ENCODE assay signal across 1 cellular context in the genomic region with DNA sequence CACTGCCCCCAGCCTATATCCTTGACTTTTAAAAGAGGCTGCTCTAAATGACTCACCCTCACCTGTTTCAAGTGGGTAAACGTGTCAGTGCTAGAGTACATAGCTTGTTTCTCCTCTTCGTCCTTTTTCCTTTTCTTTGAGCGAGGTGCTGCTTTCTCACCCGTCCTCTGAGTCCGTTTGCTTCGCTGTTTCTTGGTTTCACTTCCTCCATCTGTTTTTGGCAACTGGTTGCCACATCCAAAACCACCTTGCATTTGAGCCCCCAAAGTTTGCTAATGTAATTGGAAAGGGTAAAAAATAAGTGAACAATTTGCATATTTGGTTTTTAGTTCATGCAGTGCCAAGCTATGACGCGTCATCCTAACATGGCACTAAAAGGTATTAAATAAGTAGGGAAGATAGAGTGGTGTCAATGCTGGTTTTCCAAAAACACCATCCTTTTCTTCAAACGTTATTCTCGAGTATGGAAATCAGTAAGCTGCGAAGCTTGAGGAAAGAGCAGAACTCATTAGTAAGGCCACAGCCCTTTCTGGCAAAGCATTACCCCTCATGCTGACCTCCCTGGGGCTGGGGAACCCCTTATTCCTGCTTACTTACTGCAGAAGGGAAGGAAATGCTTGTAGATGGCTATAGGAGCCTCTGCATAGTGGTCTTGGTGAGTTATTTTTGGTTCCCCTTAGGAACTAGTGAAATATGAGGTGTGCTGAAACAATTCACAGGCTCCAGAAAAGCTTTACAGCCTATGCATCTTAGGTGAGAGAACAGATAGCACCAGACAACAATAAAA.
TF ChIP-seq lines count a peak whose summit lies in the region.

No MANE protein-coding gene starts in this region.

TF ChIP-seq in GM12878, 131 proteins besides CTCF, POLR2A, EP300 and RAD21 (continued from another document and continues in another):
- TF ChIP-seq, protein P1, sequence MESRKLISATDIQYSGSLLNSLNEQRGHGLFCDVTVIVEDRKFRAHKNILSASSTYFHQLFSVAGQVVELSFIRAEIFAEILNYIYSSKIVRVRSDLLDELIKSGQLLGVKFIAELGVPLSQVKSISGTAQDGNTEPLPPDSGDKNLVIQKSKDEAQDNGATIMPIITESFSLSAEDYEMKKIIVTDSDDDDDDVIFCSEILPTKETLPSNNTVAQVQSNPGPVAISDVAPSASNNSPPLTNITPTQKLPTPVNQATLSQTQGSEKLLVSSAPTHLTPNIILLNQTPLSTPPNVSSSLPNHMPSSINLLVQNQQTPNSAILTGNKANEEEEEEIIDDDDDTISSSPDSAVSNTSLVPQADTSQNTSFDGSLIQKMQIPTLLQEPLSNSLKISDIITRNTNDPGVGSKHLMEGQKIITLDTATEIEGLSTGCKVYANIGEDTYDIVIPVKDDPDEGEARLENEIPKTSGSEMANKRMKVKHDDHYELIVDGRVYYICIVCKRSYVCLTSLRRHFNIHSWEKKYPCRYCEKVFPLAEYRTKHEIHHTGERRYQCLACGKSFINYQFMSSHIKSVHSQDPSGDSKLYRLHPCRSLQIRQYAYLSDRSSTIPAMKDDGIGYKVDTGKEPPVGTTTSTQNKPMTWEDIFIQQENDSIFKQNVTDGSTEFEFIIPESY (IDR thresholded peaks at IDR 0.05) = no peak
- no peak for TF ChIP-seq SREBF1 (IDR thresholded peaks at IDR 0.05; ENCODE audit: low read length)
- no peak for TF ChIP-seq RBBP5 (conservative IDR thresholded peaks at IDR 0.05)
- TF ChIP-seq, protein P2, sequence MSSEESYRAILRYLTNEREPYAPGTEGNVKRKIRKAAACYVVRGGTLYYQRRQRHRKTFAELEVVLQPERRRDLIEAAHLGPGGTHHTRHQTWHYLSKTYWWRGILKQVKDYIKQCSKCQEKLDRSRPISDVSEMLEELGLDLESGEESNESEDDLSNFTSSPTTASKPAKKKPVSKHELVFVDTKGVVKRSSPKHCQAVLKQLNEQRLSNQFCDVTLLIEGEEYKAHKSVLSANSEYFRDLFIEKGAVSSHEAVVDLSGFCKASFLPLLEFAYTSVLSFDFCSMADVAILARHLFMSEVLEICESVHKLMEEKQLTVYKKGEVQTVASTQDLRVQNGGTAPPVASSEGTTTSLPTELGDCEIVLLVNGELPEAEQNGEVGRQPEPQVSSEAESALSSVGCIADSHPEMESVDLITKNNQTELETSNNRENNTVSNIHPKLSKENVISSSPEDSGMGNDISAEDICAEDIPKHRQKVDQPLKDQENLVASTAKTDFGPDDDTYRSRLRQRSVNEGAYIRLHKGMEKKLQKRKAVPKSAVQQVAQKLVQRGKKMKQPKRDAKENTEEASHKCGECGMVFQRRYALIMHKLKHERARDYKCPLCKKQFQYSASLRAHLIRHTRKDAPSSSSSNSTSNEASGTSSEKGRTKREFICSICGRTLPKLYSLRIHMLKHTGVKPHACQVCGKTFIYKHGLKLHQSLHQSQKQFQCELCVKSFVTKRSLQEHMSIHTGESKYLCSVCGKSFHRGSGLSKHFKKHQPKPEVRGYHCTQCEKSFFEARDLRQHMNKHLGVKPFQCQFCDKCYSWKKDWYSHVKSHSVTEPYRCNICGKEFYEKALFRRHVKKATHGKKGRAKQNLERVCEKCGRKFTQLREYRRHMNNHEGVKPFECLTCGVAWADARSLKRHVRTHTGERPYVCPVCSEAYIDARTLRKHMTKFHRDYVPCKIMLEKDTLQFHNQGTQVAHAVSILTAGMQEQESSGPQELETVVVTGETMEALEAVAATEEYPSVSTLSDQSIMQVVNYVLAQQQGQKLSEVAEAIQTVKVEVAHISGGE (CRISPR knock-in tag; IDR thresholded peaks at IDR 0.05) = no peak
- peak; percentile 91 for TF ChIP-seq BCL11A (IDR thresholded peaks at IDR 0.05; ENCODE audit: low read depth, low read length)
- TF ChIP-seq PAX5 (IDR thresholded peaks at IDR 0.05; ENCODE audit: borderline replicate concordance, low read depth, low read length) = peak; percentile 73; the same call in 1 of the 2 replicates
- TF ChIP-seq FOS (IDR thresholded peaks at IDR 0.05; ENCODE audit: borderline replicate concordance, extremely low read depth, insufficient read length) = no peak
- TF ChIP-seq SPI1 (IDR thresholded peaks at IDR 0.05; ENCODE audit: borderline replicate concordance, insufficient read depth, low read depth, low read length) = peak; percentile 98
- peak; percentile 61; the same call in 1 of the 2 replicates for TF ChIP-seq TCF12 (IDR thresholded peaks at IDR 0.05; ENCODE audit: low read depth, low read length)
- TF ChIP-seq, protein P3, sequence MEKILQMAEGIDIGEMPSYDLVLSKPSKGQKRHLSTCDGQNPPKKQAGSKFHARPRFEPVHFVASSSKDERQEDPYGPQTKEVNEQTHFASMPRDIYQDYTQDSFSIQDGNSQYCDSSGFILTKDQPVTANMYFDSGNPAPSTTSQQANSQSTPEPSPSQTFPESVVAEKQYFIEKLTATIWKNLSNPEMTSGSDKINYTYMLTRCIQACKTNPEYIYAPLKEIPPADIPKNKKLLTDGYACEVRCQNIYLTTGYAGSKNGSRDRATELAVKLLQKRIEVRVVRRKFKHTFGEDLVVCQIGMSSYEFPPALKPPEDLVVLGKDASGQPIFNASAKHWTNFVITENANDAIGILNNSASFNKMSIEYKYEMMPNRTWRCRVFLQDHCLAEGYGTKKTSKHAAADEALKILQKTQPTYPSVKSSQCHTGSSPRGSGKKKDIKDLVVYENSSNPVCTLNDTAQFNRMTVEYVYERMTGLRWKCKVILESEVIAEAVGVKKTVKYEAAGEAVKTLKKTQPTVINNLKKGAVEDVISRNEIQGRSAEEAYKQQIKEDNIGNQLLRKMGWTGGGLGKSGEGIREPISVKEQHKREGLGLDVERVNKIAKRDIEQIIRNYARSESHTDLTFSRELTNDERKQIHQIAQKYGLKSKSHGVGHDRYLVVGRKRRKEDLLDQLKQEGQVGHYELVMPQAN (conservative IDR thresholded peaks at IDR 0.05) = no peak
- peak; percentile 66 for TF ChIP-seq MXI1 (IDR thresholded peaks at IDR 0.05; ENCODE audit: low read depth, low read length)
- TF ChIP-seq, protein P4, sequence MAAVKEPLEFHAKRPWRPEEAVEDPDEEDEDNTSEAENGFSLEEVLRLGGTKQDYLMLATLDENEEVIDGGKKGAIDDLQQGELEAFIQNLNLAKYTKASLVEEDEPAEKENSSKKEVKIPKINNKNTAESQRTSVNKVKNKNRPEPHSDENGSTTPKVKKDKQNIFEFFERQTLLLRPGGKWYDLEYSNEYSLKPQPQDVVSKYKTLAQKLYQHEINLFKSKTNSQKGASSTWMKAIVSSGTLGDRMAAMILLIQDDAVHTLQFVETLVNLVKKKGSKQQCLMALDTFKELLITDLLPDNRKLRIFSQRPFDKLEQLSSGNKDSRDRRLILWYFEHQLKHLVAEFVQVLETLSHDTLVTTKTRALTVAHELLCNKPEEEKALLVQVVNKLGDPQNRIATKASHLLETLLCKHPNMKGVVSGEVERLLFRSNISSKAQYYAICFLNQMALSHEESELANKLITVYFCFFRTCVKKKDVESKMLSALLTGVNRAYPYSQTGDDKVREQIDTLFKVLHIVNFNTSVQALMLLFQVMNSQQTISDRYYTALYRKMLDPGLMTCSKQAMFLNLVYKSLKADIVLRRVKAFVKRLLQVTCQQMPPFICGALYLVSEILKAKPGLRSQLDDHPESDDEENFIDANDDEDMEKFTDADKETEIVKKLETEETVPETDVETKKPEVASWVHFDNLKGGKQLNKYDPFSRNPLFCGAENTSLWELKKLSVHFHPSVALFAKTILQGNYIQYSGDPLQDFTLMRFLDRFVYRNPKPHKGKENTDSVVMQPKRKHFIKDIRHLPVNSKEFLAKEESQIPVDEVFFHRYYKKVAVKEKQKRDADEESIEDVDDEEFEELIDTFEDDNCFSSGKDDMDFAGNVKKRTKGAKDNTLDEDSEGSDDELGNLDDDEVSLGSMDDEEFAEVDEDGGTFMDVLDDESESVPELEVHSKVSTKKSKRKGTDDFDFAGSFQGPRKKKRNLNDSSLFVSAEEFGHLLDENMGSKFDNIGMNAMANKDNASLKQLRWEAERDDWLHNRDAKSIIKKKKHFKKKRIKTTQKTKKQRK (IDR thresholded peaks at IDR 0.05; ENCODE audit: low read depth, low read length) = no peak
- peak; percentile 57 for TF ChIP-seq SMAD1 (IDR thresholded peaks at IDR 0.05; ENCODE audit: low read depth, partially characterized antibody)
- no peak; the same call in 1 of the 2 replicates for TF ChIP-seq STAT1 (conservative IDR thresholded peaks at IDR 0.05)
- no peak for TF ChIP-seq ZNF622 (IDR thresholded peaks at IDR 0.05)
- TF ChIP-seq SREBF2 (IDR thresholded peaks at IDR 0.05; ENCODE audit: low read length) = no peak
- no peak for TF ChIP-seq SIN3A (IDR thresholded peaks at IDR 0.05; ENCODE audit: low read depth, low read length)
- TF ChIP-seq CEBPB (IDR thresholded peaks at IDR 0.05; ENCODE audit: borderline replicate concordance in 1 of 2, low read depth in 2 of 2, low read length in 2 of 2) = peak in 1 of 2 experiments; percentile 18; a peak in 1 of 4 replicates
- TF ChIP-seq ZNF207 (IDR thresholded peaks at IDR 0.05; ENCODE audit: borderline replicate concordance) = no peak; the same call in 1 of the 2 replicates
- TF ChIP-seq, protein P5, sequence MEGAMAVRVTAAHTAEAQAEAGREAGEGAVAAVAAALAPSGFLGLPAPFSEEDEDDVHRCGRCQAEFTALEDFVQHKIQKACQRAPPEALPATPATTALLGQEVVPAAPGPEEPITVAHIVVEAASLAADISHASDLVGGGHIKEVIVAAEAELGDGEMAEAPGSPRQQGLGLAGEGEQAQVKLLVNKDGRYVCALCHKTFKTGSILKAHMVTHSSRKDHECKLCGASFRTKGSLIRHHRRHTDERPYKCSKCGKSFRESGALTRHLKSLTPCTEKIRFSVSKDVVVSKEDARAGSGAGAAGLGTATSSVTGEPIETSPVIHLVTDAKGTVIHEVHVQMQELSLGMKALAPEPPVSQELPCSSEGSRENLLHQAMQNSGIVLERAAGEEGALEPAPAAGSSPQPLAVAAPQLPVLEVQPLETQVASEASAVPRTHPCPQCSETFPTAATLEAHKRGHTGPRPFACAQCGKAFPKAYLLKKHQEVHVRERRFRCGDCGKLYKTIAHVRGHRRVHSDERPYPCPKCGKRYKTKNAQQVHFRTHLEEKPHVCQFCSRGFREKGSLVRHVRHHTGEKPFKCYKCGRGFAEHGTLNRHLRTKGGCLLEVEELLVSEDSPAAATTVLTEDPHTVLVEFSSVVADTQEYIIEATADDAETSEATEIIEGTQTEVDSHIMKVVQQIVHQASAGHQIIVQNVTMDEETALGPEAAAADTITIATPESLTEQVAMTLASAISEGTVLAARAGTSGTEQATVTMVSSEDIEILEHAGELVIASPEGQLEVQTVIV (IDR thresholded peaks at IDR 0.05; ENCODE audit: borderline replicate concordance, partially characterized antibody) = no peak
- peak; percentile 77 for TF ChIP-seq CHD2 (IDR thresholded peaks at IDR 0.05; ENCODE audit: borderline replicate concordance, low read depth, low read length)
- no peak for TF ChIP-seq ZSCAN29 (IDR thresholded peaks at IDR 0.05)
- 0 out of 2 replicates have a peak, but pooled peaks have one; percentile 53 for TF ChIP-seq PML (IDR thresholded peaks at IDR 0.05; ENCODE audit: low read length)
- TF ChIP-seq, protein P6, sequence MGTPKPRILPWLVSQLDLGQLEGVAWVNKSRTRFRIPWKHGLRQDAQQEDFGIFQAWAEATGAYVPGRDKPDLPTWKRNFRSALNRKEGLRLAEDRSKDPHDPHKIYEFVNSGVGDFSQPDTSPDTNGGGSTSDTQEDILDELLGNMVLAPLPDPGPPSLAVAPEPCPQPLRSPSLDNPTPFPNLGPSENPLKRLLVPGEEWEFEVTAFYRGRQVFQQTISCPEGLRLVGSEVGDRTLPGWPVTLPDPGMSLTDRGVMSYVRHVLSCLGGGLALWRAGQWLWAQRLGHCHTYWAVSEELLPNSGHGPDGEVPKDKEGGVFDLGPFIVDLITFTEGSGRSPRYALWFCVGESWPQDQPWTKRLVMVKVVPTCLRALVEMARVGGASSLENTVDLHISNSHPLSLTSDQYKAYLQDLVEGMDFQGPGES (IDR thresholded peaks at IDR 0.05) = no peak
- TF ChIP-seq, protein P7, sequence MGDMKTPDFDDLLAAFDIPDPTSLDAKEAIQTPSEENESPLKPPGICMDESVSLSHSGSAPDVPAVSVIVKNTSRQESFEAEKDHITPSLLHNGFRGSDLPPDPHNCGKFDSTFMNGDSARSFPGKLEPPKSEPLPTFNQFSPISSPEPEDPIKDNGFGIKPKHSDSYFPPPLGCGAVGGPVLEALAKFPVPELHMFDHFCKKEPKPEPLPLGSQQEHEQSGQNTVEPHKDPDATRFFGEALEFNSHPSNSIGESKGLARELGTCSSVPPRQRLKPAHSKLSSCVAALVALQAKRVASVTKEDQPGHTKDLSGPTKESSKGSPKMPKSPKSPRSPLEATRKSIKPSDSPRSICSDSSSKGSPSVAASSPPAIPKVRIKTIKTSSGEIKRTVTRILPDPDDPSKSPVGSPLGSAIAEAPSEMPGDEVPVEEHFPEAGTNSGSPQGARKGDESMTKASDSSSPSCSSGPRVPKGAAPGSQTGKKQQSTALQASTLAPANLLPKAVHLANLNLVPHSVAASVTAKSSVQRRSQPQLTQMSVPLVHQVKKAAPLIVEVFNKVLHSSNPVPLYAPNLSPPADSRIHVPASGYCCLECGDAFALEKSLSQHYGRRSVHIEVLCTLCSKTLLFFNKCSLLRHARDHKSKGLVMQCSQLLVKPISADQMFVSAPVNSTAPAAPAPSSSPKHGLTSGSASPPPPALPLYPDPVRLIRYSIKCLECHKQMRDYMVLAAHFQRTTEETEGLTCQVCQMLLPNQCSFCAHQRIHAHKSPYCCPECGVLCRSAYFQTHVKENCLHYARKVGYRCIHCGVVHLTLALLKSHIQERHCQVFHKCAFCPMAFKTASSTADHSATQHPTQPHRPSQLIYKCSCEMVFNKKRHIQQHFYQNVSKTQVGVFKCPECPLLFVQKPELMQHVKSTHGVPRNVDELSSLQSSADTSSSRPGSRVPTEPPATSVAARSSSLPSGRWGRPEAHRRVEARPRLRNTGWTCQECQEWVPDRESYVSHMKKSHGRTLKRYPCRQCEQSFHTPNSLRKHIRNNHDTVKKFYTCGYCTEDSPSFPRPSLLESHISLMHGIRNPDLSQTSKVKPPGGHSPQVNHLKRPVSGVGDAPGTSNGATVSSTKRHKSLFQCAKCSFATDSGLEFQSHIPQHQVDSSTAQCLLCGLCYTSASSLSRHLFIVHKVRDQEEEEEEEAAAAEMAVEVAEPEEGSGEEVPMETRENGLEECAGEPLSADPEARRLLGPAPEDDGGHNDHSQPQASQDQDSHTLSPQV (IDR thresholded peaks at IDR 0.05) = no peak
- TF ChIP-seq NR2C1 (IDR thresholded peaks at IDR 0.05) = no peak
- no peak for TF ChIP-seq NFYA (IDR thresholded peaks at IDR 0.05; ENCODE audit: borderline replicate concordance, low read depth, low read length)
- no peak for TF ChIP-seq HDAC2 (IDR thresholded peaks at IDR 0.05)
- peak; percentile 74; the same call in 1 of the 2 replicates for TF ChIP-seq BACH1 (IDR thresholded peaks at IDR 0.05; ENCODE audit: borderline replicate concordance)
- TF ChIP-seq NRF1 (conservative IDR thresholded peaks at IDR 0.05; ENCODE audit: low read depth, low read length) = no peak
- no peak for TF ChIP-seq NR2C2 (IDR thresholded peaks at IDR 0.05; ENCODE audit: borderline replicate concordance, control insufficient read depth, insufficient read length, low read depth)
- TF ChIP-seq, protein P8, sequence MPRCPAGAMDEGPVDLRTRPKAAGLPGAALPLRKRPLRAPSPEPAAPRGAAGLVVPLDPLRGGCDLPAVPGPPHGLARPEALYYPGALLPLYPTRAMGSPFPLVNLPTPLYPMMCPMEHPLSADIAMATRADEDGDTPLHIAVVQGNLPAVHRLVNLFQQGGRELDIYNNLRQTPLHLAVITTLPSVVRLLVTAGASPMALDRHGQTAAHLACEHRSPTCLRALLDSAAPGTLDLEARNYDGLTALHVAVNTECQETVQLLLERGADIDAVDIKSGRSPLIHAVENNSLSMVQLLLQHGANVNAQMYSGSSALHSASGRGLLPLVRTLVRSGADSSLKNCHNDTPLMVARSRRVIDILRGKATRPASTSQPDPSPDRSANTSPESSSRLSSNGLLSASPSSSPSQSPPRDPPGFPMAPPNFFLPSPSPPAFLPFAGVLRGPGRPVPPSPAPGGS (IDR thresholded peaks at IDR 0.05; ENCODE audit: borderline replicate concordance, insufficient read depth, low read depth, low read length, poor library complexity, severe bottlenecking) = no peak
- peak; percentile 80 for TF ChIP-seq CREM (IDR thresholded peaks at IDR 0.05; ENCODE audit: low read depth)
